1 cellular context compared by ENCODE assay signal in the genomic region with DNA sequence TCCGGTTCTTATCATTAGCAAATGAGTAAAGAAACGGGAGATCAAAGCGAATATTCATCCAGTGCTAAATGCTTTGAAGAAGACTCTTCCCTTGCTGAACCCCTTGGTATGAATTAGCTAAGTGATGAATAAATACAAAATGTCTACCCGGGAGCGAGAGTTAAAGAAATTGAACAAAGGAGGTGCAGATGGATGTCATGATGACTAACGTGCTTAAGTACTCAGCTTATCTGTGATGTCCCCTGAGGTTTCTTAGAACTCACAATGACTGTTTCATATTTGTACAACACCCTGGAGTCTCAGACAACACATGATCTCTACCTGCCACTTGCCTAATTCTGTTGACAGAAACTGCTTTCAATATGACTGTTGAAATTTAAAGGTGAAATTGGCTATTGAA.
A peak's percentile ranks its signal among the peaks of the same experiment; 100 is the strongest.
TF ChIP-seq lines count a peak whose summit lies in the region.

No MANE protein-coding gene starts in this region.

TF ChIP-seq in GM12878, 131 proteins besides CTCF, POLR2A, EP300 and RAD21 (continued from another document):
- 0 out of 2 replicates have a peak, but pooled peaks have one; percentile 30 for TF ChIP-seq MTA2 (IDR thresholded peaks at IDR 0.05; ENCODE audit: low read depth)
- TF ChIP-seq ATF7 (IDR thresholded peaks at IDR 0.05; ENCODE audit: low read depth) = peak; percentile 24; the same call in 1 of the 2 replicates
